28 cellular contexts compared by ENCODE assay signal in the genomic region with DNA sequence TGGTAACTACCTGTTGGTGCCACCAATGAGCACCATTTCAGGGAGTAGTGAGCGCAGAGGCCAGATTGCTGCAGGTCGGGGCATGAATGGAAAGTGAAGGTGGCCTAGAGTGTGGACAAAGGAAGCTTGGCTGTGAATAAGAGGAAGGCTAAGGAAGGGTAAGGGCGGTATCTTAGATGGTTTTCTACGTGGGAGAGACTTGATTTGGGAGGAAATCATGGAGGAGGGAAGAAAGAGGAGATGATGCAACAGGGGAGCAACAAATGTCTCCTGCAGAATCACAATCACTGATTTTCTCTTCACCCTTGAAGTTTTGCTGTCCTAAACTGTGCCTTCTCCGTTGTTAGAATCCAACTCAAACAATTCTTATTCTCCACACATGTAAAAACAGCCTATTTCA. TPM values are rescaled to one million over a fixed set of nuclear protein-coding genes. Genes with fewer than 3 reads are reported as not detected.
"Had no signal": no experiment of that assay in that cellular context is flagged by ENCODE, and none has a peak within 500 bp of the region (broad histone marks: within the 10 kb centered on the region; RNA-seq: fewer than 3 reads in every experiment).

No MANE protein-coding gene starts in this region.

- H3K27ac ChIP-seq: left lung, lower lobe of right lung, pancreas, prostate gland, skin epidermis, tibial nerve, uterus had no signal

- H3K4me1 Mint-ChIP-seq: nephron; neural crest cell; stimulated activated naive B cell treated with anti-CD40 and anti-IgM and Interleukin-4, amounts not matched to agents 10 μg/mL and 1 μg/mL and 100 μg/mL, for 72 hours had no signal

- ATAC-seq: left cardiac atrium; left lung; lower lobe of right lung; naive thymus-derived CD8-positive, alpha-beta T cell; pancreas; right cardiac atrium; sciatic nerve; stimulated activated naive B cell treated with anti-CD40 and anti-IgM and Interleukin-4, amounts not matched to agents 10 μg/mL and 1 μg/mL and 100 μg/mL, for 72 hours had no signal

- H3K4me1 ChIP-seq: left lung, lower lobe of right lung, pancreas, prostate gland, tibial nerve, uterus had no signal

- H3K27me3 ChIP-seq: left lung, pancreas, tibial nerve, uterus had no signal

- H3K9me3 ChIP-seq: pancreas, prostate gland had no signal

- H3K4me3 ChIP-seq: left lung, lower lobe of right lung, pancreas, prostate gland, skin epidermis, tibial nerve, uterus had no signal

- H3K36me3 ChIP-seq: left lung, lower lobe of right lung, pancreas, prostate gland, tibial nerve, uterus had no signal

- DNase-seq: kidney glomerular epithelial cell; left cardiac atrium; left lung; lower lobe of right lung; mammary epithelial cell; mesenchymal stem cell; naive thymus-derived CD8-positive, alpha-beta T cell; nucleus accumbens; pancreas; posterior cingulate gyrus; retina; right cardiac atrium; stimulated activated CD4-positive, alpha-beta T cell treated with anti-CD3 and anti-CD28 coated beads, Interleukin-12 subunit alpha, Interleukin-12 subunit beta, amount 100 ng/mL, for 4 hours; stimulated activated CD4-positive, alpha-beta T cell treated with anti-CD3 and anti-CD28 coated beads, Interleukin-15, amount 100 ng/mL, for 24 hours; stimulated activated CD4-positive, alpha-beta T cell treated with anti-CD3 and anti-CD28 coated beads, Interleukin-2, amount 100 ng/mL, for 24 hours; stimulated activated CD4-positive, alpha-beta T cell treated with anti-CD3 and anti-CD28 coated beads, Interleukin-4, amount 100 ng/mL, for 1 hour; stimulated activated naive B cell treated with anti-CD40 and anti-IgM and Interleukin-4, amounts not matched to agents 10 μg/mL and 1 μg/mL and 100 μg/mL, for 72 hours; substantia nigra; uterus had no signal

- H3K4me3 Mint-ChIP-seq: naive thymus-derived CD8-positive, alpha-beta T cell; nephron; neural crest cell; stimulated activated naive B cell treated with anti-CD40 and anti-IgM and Interleukin-4, amounts not matched to agents 10 μg/mL and 1 μg/mL and 100 μg/mL, for 72 hours; stimulated activated naive CD8-positive, alpha-beta T cell treated with anti-CD3 and anti-CD28 coated beads, Interleukin-15, Interleukin-2, amounts not matched to agents 100 ng/mL and 50 ng/mL, for 24 hours; type B pancreatic cell had no signal

- H3K27ac Mint-ChIP-seq: nephron; stimulated activated naive B cell treated with anti-CD40 and anti-IgM and Interleukin-4, amounts not matched to agents 10 μg/mL and 1 μg/mL and 100 μg/mL, for 72 hours; stimulated activated naive CD8-positive, alpha-beta T cell treated with anti-CD3 and anti-CD28 coated beads, Interleukin-15, Interleukin-2, amounts not matched to agents 100 ng/mL and 50 ng/mL, for 24 hours; type B pancreatic cell had no signal

- H3K9me3 Mint-ChIP-seq: type B pancreatic cell had no signal

RNA-seq across cellular contexts. Expression of a gene that starts 21.8 kb away (rescaled TPM):
- total RNA-seq: left cardiac atrium, osteoblast, tibial nerve had no signal
